26 cellular contexts compared by ENCODE assay signal in genomic region chr1:17976843-17977242, GRCh38.
DNase-seq lines count a peak whose midpoint lies in the region; ATAC-seq, FAIRE-seq and TF ChIP-seq lines count a peak whose summit lies in the region.
"Had no signal": no experiment of that assay in that cellular context is flagged by ENCODE, and none has a peak within 500 bp of the region (broad histone marks: within the 10 kb centered on the region; RNA-seq: fewer than 3 reads in every experiment).

No MANE protein-coding gene starts in this region.

- H4K5ac ChIP-seq in H1 (ENCODE audit: insufficient read length, low read depth, low read length): no peak overlapping the region

- H3K4me1 Mint-ChIP-seq in activated CD8-positive, alpha-beta T cell treated with anti-CD3 and anti-CD28 coated beads, Interleukin-2, amount 10 ng/mL, durations not matched to agents 7 days and 5 days (ENCODE audit: low read depth): no peaks in the 10 kb centered on the region
- H3K4me1 Mint-ChIP-seq: B cell, T-cell had no signal

- H4K91ac ChIP-seq in H1 (replicated peaks; ENCODE audit: insufficient read length, low read length): no peak overlapping the region

- no peak overlapping the region for H3K4ac ChIP-seq in H1 (replicated peaks; ENCODE audit: insufficient read length, low read depth, low read length)

- no peak overlapping the region for H2BK12ac ChIP-seq in H1 (ENCODE audit: low read depth, low read length)

- CTCF ChIA-PET in H1 (lab: Charles Lee; ENCODE audit: partially characterized antibody): interaction anchor here (1.0 to 6.0 kb wide), 4 partner anchors 7 to 89 kb away, joined by 3 to 36 read pairs (median 3); no protein-coding TSS in a partner anchor
- CTCF ChIA-PET in activated CD8-positive, alpha-beta T cell treated with anti-CD3 and anti-CD28 coated beads, Interleukin-2, amount 10 ng/mL, durations not matched to agents 7 days and 5 days (lab: Charles Lee): no interaction called here

- H3K4me2 ChIP-seq in BLaER1 treated with 17β-estradiol and CSF1 and Interleukin-3, amounts not matched to agents 10 nM and 100 nM: peak overlapping the region in 8 of 11 experiments; percentile 45 to 75 (median 61); a peak in 16 of 22 replicates
- no peak overlapping the region for H3K4me2 ChIP-seq in H1 (ENCODE audit: insufficient read depth in 1 of 2, low read depth in 2 of 2, low read length in 2 of 2)
- H3K4me2 ChIP-seq: PC-9 had no signal

- no peaks in the 10 kb centered on the region for H3K36me3 ChIP-seq in BLaER1 treated with 17β-estradiol and CSF1 and Interleukin-3, amounts not matched to agents 10 nM and 100 nM
- H3K36me3 ChIP-seq in H7 (replicated peaks; ENCODE audit: control insufficient read depth, insufficient read depth, low read length) (no peaks in the 10 kb centered on the region), H1 (ENCODE audit: control insufficient read depth in 2 of 4, insufficient read depth in 4 of 4, low read length in 3 of 4) (no peaks in the 10 kb centered on the region)
- no peaks in the 10 kb centered on the region for H3K36me3 ChIP-seq in effector memory CD4-positive, alpha-beta T cell (ENCODE audit: control insufficient read depth, insufficient read depth, low read length)
- H3K36me3 ChIP-seq: SJCRH30 had no signal

- no peaks in the 10 kb centered on the region for H4K20me1 ChIP-seq in BLaER1 treated with 17β-estradiol and CSF1 and Interleukin-3, amounts not matched to agents 10 nM and 100 nM
- no peaks in the 10 kb centered on the region for H4K20me1 ChIP-seq in H1 (replicated peaks in 1 of 2; ENCODE audit: control insufficient read depth in 1 of 2, insufficient read depth in 2 of 2, low read length in 2 of 2)

- no peak overlapping the region for H2BK120ac ChIP-seq in H1 (replicated peaks; ENCODE audit: low read depth, low read length)

- H3K9me3 Mint-ChIP-seq in activated CD8-positive, alpha-beta T cell treated with anti-CD3 and anti-CD28 coated beads, Interleukin-2, amount 10 ng/mL, durations not matched to agents 7 days and 5 days (ENCODE audit: insufficient read depth): no peaks in the 10 kb centered on the region
- H3K9me3 Mint-ChIP-seq: H9, HFFc6, T-cell had no signal

- H3K56ac ChIP-seq in H1 (replicated peaks; ENCODE audit: insufficient read length, low read depth, low read length): no peak overlapping the region

- H3K9ac ChIP-seq in BLaER1 treated with 17β-estradiol and CSF1 and Interleukin-3, amounts not matched to agents 10 nM and 100 nM: peak overlapping the region in 2 of 11 experiments; percentile 18 to 24; a peak in 1 of 22 replicates
- no peak overlapping the region for H3K9ac ChIP-seq in H1 (replicated peaks in 1 of 4; ENCODE audit: extremely low read depth in 1 of 4, low read depth in 3 of 4, low read length in 3 of 4)

- no peaks in the 10 kb centered on the region for H3K27me3 ChIP-seq in BLaER1 treated with 17β-estradiol and CSF1 and Interleukin-3, amounts not matched to agents 10 nM and 100 nM
- H3K27me3 ChIP-seq in H7 (ENCODE audit: control insufficient read depth, insufficient read depth, low read length) (no peaks in the 10 kb centered on the region; the same call in 1 of the 2 replicates), H1 (replicated peaks in 1 of 4; ENCODE audit: control insufficient read depth in 3 of 4, extremely low read depth in 1 of 4, insufficient read depth in 3 of 4, low read length in 3 of 4) (peaks cover 0 to 2% (median 0%) of the 10 kb centered on the region in 4 experiments; a peak in 2 of 7 replicates)
- H3K27me3 ChIP-seq in effector memory CD4-positive, alpha-beta T cell (replicated peaks; ENCODE audit: control insufficient read depth, insufficient read depth, low read length, poor library complexity, severe bottlenecking): no peaks in the 10 kb centered on the region

- no peak overlapping the region for H2BK20ac ChIP-seq in H1 (ENCODE audit: low read length)

- H3K23ac ChIP-seq in H1 (ENCODE audit: insufficient read length): no peak overlapping the region

- TF ChIP-seq RAD21 in H1 (IDR thresholded peaks at IDR 0.05 in 1 of 2, conservative IDR thresholded peaks at IDR 0.05 in 1 of 2; ENCODE audit: low read depth in 2 of 2, low read length in 2 of 2): no peak

- no peak for FAIRE-seq in H1 (lab: Jason Lieb, UNC)
- FAIRE-seq: GM18507 had no signal

- H3K4me1 ChIP-seq in BLaER1 treated with 17β-estradiol and CSF1 and Interleukin-3, amounts not matched to agents 10 nM and 100 nM: peaks cover 5 to 42% (median 28%) of the 10 kb centered on the region in 10 experiments; a peak in 18 of 20 replicates
- peaks cover 0 to 6% (median 0%) of the 10 kb centered on the region in 4 experiments; a peak in 3 of 7 replicates for H3K4me1 ChIP-seq in H1 (replicated peaks in 1 of 4; ENCODE audit: control insufficient read depth in 3 of 4, insufficient read depth in 4 of 4, low read length in 3 of 4)
- H3K4me1 ChIP-seq in effector memory CD4-positive, alpha-beta T cell (ENCODE audit: control insufficient read depth, insufficient read depth, low read length, poor library complexity, severe bottlenecking): no peaks in the 10 kb centered on the region
- H3K4me1 ChIP-seq: SJCRH30 had no signal

- TF ChIP-seq POLR2A in H1 (IDR thresholded peaks at IDR 0.05; ENCODE audit: control extremely low read depth in 1 of 2, low read depth in 2 of 2, low read length in 2 of 2): no peak

- H3K36me3 Mint-ChIP-seq in activated CD8-positive, alpha-beta T cell treated with anti-CD3 and anti-CD28 coated beads, Interleukin-2, amount 10 ng/mL, durations not matched to agents 7 days and 5 days (ENCODE audit: low read depth): no peaks in the 10 kb centered on the region
- H3K36me3 Mint-ChIP-seq: T-cell had no signal

- no peak overlapping the region for H4K8ac ChIP-seq in H1 (ENCODE audit: extremely low read depth, insufficient read depth, low read length)

- no peak overlapping the region for H2AK5ac ChIP-seq in H1 (ENCODE audit: low read depth, low read length)

- H3K27ac ChIP-seq in BLaER1 treated with 17β-estradiol and CSF1 and Interleukin-3, amounts not matched to agents 10 nM and 100 nM: peak overlapping the region in 4 of 11 experiments; percentile 40 to 72 (median 68); a peak in 7 of 22 replicates
- no peak overlapping the region for H3K27ac ChIP-seq in H1 (ENCODE audit: low read depth, low read length)
- no peak overlapping the region for H3K27ac ChIP-seq in effector memory CD4-positive, alpha-beta T cell (ENCODE audit: insufficient read depth, low read length, poor library complexity, severe bottlenecking)
- H3K27ac ChIP-seq: PC-9, SJCRH30 had no signal

- H3K27ac Mint-ChIP-seq in activated CD8-positive, alpha-beta T cell treated with anti-CD3 and anti-CD28 coated beads, Interleukin-2, amount 10 ng/mL, durations not matched to agents 7 days and 5 days: no peak overlapping the region
- H3K27ac Mint-ChIP-seq: B cell, H9, HFFc6, T-cell had no signal

- H2BK5ac ChIP-seq in H1 (ENCODE audit: low read depth, low read length): no peak overlapping the region

- no peaks in the 10 kb centered on the region for H3K79me2 ChIP-seq in H1 (ENCODE audit: control insufficient read depth in 1 of 2, insufficient read depth in 2 of 2, low read length in 2 of 2)

- POLR2A ChIA-PET in H1 (lab: Charles Lee; ENCODE audit: partially characterized antibody): interaction anchor here (0.7 kb wide), 1 partner anchor 115 kb away, joined by 3 read pairs; no protein-coding TSS in a partner anchor
- POLR2A ChIA-PET in activated CD8-positive, alpha-beta T cell treated with anti-CD3 and anti-CD28 coated beads, Interleukin-2, amount 10 ng/mL, durations not matched to agents 7 days and 5 days (lab: Charles Lee): no interaction called here

- DNase-seq in H7: peak; percentile 53
- peak; percentile 74 for DNase-seq in NCI-H2171 treated with DMSO at 0.1 percent for 48 hours (lab: John Stamatoyannopoulos, UW)
- no peak for DNase-seq in H1 (ENCODE audit: low read depth in 1 of 2, low spot score in 2 of 2)
- DNase-seq in activated CD8-positive, alpha-beta T cell treated with anti-CD3 and anti-CD28 coated beads, Interleukin-2, amount 10 ng/mL, durations not matched to agents 7 days and 5 days: no peak
- DNase-seq in amygdala (lab: John Stamatoyannopoulos, UW): no peak
- no peak for DNase-seq in effector memory CD4-positive, alpha-beta T cell
- DNase-seq: Calu3; H9; HFFc6; Kasumi-1; MV-4-11; NCI-H1105; NCI-H1436 treated with DMSO at 0.1 percent for 48 hours; NCI-H187 treated with DMSO at 0.1 percent for 48 hours; NCI-H345; NCI-H510A treated with DMSO at 0.1 percent for 48 hours; NCI-H748 treated with DMSO at 0.1 percent for 48 hours; NK-92 treated with Interleukin-12 subunit alpha and Interleukin-12 subunit beta, amount 100 ng/mL, for 24 hours; PC-9; SJCRH30; T-cell had no signal

- H3K4me3 Mint-ChIP-seq in activated CD8-positive, alpha-beta T cell treated with anti-CD3 and anti-CD28 coated beads, Interleukin-2, amount 10 ng/mL, durations not matched to agents 7 days and 5 days: no peak overlapping the region
- H3K4me3 Mint-ChIP-seq: B cell, H9, HFFc6, T-cell had no signal

- no peaks in the 10 kb centered on the region for H3K79me1 ChIP-seq in H1 (ENCODE audit: low read depth, low read length)

- H3K27me3 Mint-ChIP-seq in activated CD8-positive, alpha-beta T cell treated with anti-CD3 and anti-CD28 coated beads, Interleukin-2, amount 10 ng/mL, durations not matched to agents 7 days and 5 days (ENCODE audit: low read depth): no peaks in the 10 kb centered on the region

- H3K23me2 ChIP-seq in H1 (ENCODE audit: low read depth, low read length): no peaks in the 10 kb centered on the region; the same call in 1 of the 2 replicates

- ATAC-seq in activated CD8-positive, alpha-beta T cell treated with anti-CD3 and anti-CD28 coated beads, Interleukin-2, amount 10 ng/mL, durations not matched to agents 7 days and 5 days: no peak
- no peak for ATAC-seq in HG03159 (IDR thresholded peaks at IDR 0.05; ENCODE audit: unreplicated experiment)
- ATAC-seq: Right ventricle myocardium inferior, T-cell had no signal

- TF ChIP-seq EP300 in H1 (IDR thresholded peaks at IDR 0.05; ENCODE audit: borderline replicate concordance in 1 of 2, low read depth in 2 of 2, low read length in 2 of 2): no peak

- no peak for TF ChIP-seq CTCF in H1 (IDR thresholded peaks at IDR 0.05; ENCODE audit: control extremely low read depth in 1 of 3, insufficient read depth in 1 of 3, low read depth in 1 of 3, low read length in 3 of 3)

- H3K18ac ChIP-seq in H1 (ENCODE audit: extremely low read depth, low read length): no peak overlapping the region

- H3K14ac ChIP-seq in H1 (ENCODE audit: insufficient read length): no peak overlapping the region

- H3K9me3 ChIP-seq in BLaER1 treated with 17β-estradiol and CSF1 and Interleukin-3, amounts not matched to agents 10 nM and 100 nM (replicated peaks in 1 of 11): no peaks in the 10 kb centered on the region
- H3K9me3 ChIP-seq in H1 (ENCODE audit: insufficient read depth in 2 of 2, low read depth in 1 of 2, low read length in 1 of 2): no peaks in the 10 kb centered on the region
- no peaks in the 10 kb centered on the region for H3K9me3 ChIP-seq in effector memory CD4-positive, alpha-beta T cell (ENCODE audit: control insufficient read depth, low read length)
- H3K9me3 ChIP-seq: SJCRH30 had no signal

- no peak overlapping the region for H3K4me3 ChIP-seq in BLaER1 treated with 17β-estradiol and CSF1 and Interleukin-3, amounts not matched to agents 10 nM and 100 nM
- H3K4me3 ChIP-seq in H7 (ENCODE audit: insufficient read depth, low read depth, low read length) (no peak overlapping the region), H1 (ENCODE audit: extremely low read depth in 1 of 4, insufficient read depth in 2 of 4, low read depth in 3 of 4, low read length in 4 of 4) (no peak overlapping the region)
- H3K4me3 ChIP-seq in effector memory CD4-positive, alpha-beta T cell (ENCODE audit: insufficient read depth, low read depth, low read length, poor library complexity, severe bottlenecking): no peak overlapping the region
- H3K4me3 ChIP-seq: PC-9, SJCRH30 had no signal

- no peak overlapping the region for H2BK15ac ChIP-seq in H1 (ENCODE audit: low read length)

- peak overlapping the region; percentile 92 for H2AFZ ChIP-seq in H1 (ENCODE audit: low read length)
- H2AFZ ChIP-seq: PC-9 had no signal

Comparison
In these comparisons a context has a peak if more than half of its experiments do, and no peak if none do; other contexts are left out.
1. H3K4me2 ChIP-seq: peak in BLaER1 treated with 17β-estradiol and CSF1 and Interleukin-3, amounts not matched to agents 10 nM and 100 nM (8 of 11); none in H1 (0 of 2).
2. DNase-seq: peak in H7 (single experiment) and NCI-H2171 treated with DMSO at 0.1 percent for 48 hours (single experiment); none in H1 (0 of 2), activated CD8-positive, alpha-beta T cell treated with anti-CD3 and anti-CD28 coated beads, Interleukin-2, amount 10 ng/mL, durations not matched to agents 7 days and 5 days (single experiment), amygdala (0 of 56) and effector memory CD4-positive, alpha-beta T cell (0 of 3).